Comparison of ENCODE assay signal across 27 cellular contexts in genomic region chr4:147428583-147428982, GRCh38. TPM values are rescaled to one million over a fixed set of nuclear protein-coding genes. Genes with fewer than 3 reads are reported as not detected.
"Had no signal": no experiment of that assay in that cellular context is flagged by ENCODE, and none has a peak within 500 bp of the region (broad histone marks: within the 10 kb centered on the region; RNA-seq: fewer than 3 reads in every experiment).

No MANE protein-coding gene starts in this region.

- ATAC-seq: K562, T-cell had no signal

- H3K4me3 ChIP-seq: K562, PC-9, Peyer's patch, SJSA1, SK-N-MC had no signal

- H3K27me3 ChIP-seq: Peyer's patch, SJSA1 had no signal

- H3K27ac ChIP-seq: HL-60, KMS-11, PC-9, Peyer's patch, SJSA1, SK-N-MC had no signal

- H3K9ac ChIP-seq: KMS-11 had no signal

- DNase-seq: NCI-H1048, NCI-H1105, NCI-H1417, NCI-H1436 treated with DMSO at 0.1 percent for 48 hours, NCI-H1694, NCI-H1930, NCI-H2081, NCI-H2107, NCI-H2227 treated with DMSO at 0.1 percent for 48 hours, NCI-H524 treated with DMSO at 0.1 percent for 48 hours, NCI-H69, NCI-H774, PC-9, Peyer's patch, Right ventricle myocardium superior, RPMI8226, SIG-M5, SW 1271, T-cell had no signal

- H3K9me3 ChIP-seq: Peyer's patch, SJSA1 had no signal

- FAIRE-seq: HTR-8/SVneo, K562 had no signal

- H3K4me1 ChIP-seq: Peyer's patch, SJSA1 had no signal

- H3K36me3 ChIP-seq: Peyer's patch, SJSA1 had no signal

- H3K4me2 ChIP-seq: KMS-11, PC-9 had no signal

RNA-seq across cellular contexts. Expression of gene EDNRA, which starts 52.3 kb away (rescaled TPM):
- total RNA-seq: K562, OCI-LY7, PC-9 had no signal
- polyA plus RNA-seq: IgD-negative memory B cell, K562 had no signal
